In genomic region chr11:10305262-10305963, GRCh38 we compare ENCODE assay signal across 8 cellular contexts. TPM values are rescaled to one million over a fixed set of nuclear protein-coding genes. Genes with fewer than 3 reads are reported as not detected.
DNase-seq lines count a peak whose midpoint lies in the region; ATAC-seq and TF ChIP-seq lines count a peak whose summit lies in the region.

No MANE protein-coding gene starts in this region.

- peak overlapping the region; percentile 95 to 99 (median 97) for H3K4me3 Mint-ChIP-seq in immature natural killer cell

- DNase-seq in DMS53 (lab: John Stamatoyannopoulos, UW) (peak; percentile 83), DMS53 treated with DMSO at 0.1 percent for 48 hours (lab: John Stamatoyannopoulos, UW; ENCODE audit: unreplicated experiment) (no peak), NT2/D1 (ENCODE audit: low read depth, low spot score) (no peak), body of pancreas (peak; percentile 37 to 49 (median 38)), immature natural killer cell (peak; percentile 12 to 29 (median 29)), iPS-NIHi11 (ENCODE audit: low spot score) (no peak), NCI-H2107 (lab: John Stamatoyannopoulos, UW) (no peak)
- DNase-seq in stimulated activated CD8-positive, alpha-beta memory T cell treated with anti-CD3 and anti-CD28 coated beads, Interleukin-4, amount 100 ng/mL, for 48 hours: peak; percentile 47

- TF ChIP-seq CTCF in body of pancreas (IDR thresholded peaks at IDR 0.05): no peak

- ATAC-seq in body of pancreas: no peak

- H3K27ac ChIP-seq in body of pancreas: peak overlapping the region in 3 of 4 donors; percentile 82 to 92 (median 87)

- H3K27me3 ChIP-seq in NT2/D1 (ENCODE audit: insufficient read depth, insufficient read length) (peaks cover 36% of the 10 kb centered on the region), body of pancreas (peaks cover 0 to 6% of the 10 kb centered on the region in 2 donors)

- peaks cover 17 to 33% (median 18%) of the 10 kb centered on the region in 3 donors for H3K27me3 Mint-ChIP-seq in immature natural killer cell (ENCODE audit: low read depth in 3 of 3)

- peak overlapping the region; percentile 93 for H3K4me3 ChIP-seq in NT2/D1 (ENCODE audit: insufficient read length, low read depth)
- H3K4me3 ChIP-seq in body of pancreas: peak overlapping the region; percentile 21 to 37

- H3K4me1 ChIP-seq in NT2/D1 (ENCODE audit: insufficient read depth, insufficient read length): peaks cover 7% of the 10 kb centered on the region
- H3K4me1 ChIP-seq in body of pancreas: peaks cover 78% of the 10 kb centered on the region

- WGBS in body of pancreas, 2 donors: 1% methylated on average over 50 of the region's 51 CpGs; no CpG with 5 or more reads in 1 of the 2 donors

- intact Hi-C loops in body of pancreas (cut with DNase I): loop anchor here (5.0 kb wide), 1 partner anchor 98 kb away; no protein-coding TSS in a partner anchor

- no peak overlapping the region for H3K27ac Mint-ChIP-seq in immature natural killer cell

- TF ChIP-seq POLR2A in body of pancreas (IDR thresholded peaks at IDR 0.05): no peak

- H3K9me3 Mint-ChIP-seq in immature natural killer cell: peaks cover 0 to 1% (median 0%) of the 10 kb centered on the region in 6 donors

- peak overlapping the region; percentile 97 for H3K9ac ChIP-seq in NT2/D1 (ENCODE audit: insufficient read length, low read depth)

- H3K36me3 Mint-ChIP-seq in immature natural killer cell: no peaks in the 10 kb centered on the region

- no peaks in the 10 kb centered on the region for H3K9me3 ChIP-seq in NT2/D1 (ENCODE audit: insufficient read depth, low read length)
- no peaks in the 10 kb centered on the region for H3K9me3 ChIP-seq in body of pancreas

- H3K36me3 ChIP-seq in NT2/D1 (ENCODE audit: insufficient read depth, insufficient read length, low read length) (peaks cover 14% of the 10 kb centered on the region), body of pancreas (replicated peaks in 1 of 2; ENCODE audit: insufficient read depth in 1 of 2, low read depth in 2 of 2) (no peaks in the 10 kb centered on the region)

- H3K4me1 Mint-ChIP-seq in immature natural killer cell: peaks cover 53 to 67% of the 10 kb centered on the region in 2 donors

RNA-seq across cellular contexts. Expression of gene ADM, which starts 0.5 kb away (rescaled TPM):
- 10 to 100 TPM; 52.7 to 85.4 TPM for total RNA-seq in body of pancreas
- polyA plus RNA-seq in immature natural killer cell: 1 to 10 TPM in 1 of 3 donors, under 1 TPM in 2; 0.19 to 2.1 (median 0.20) TPM

RNA-seq across cellular contexts. Expression of gene SBF2, which starts 11.4 kb away (rescaled TPM):
- 10 to 100 TPM; 23.6 to 38.9 TPM for total RNA-seq in body of pancreas
- polyA plus RNA-seq in immature natural killer cell: 1 to 10 TPM; 3.2 to 6.9 (median 4.7) TPM

Comparison
In these comparisons a context has a peak if more than half of its experiments do, and no peak if none do; other contexts are left out.
1. DNase-seq: peak in DMS53 (single experiment), body of pancreas (4 of 4), immature natural killer cell (3 of 3) and stimulated activated CD8-positive, alpha-beta memory T cell treated with anti-CD3 and anti-CD28 coated beads, Interleukin-4, amount 100 ng/mL, for 48 hours (single experiment); none in DMS53 treated with DMSO at 0.1 percent for 48 hours (single experiment), NT2/D1 (single experiment), iPS-NIHi11 (single experiment) and NCI-H2107 (single experiment).